28 cellular contexts compared by ENCODE assay signal in genomic region chr7:15778191-15778590, GRCh38.
"Had no signal": no experiment of that assay in that cellular context is flagged by ENCODE, and none has a peak within 500 bp of the region (broad histone marks: within the 10 kb centered on the region; RNA-seq: fewer than 3 reads in every experiment).

No MANE protein-coding gene starts in this region.

- H3K9me3 Mint-ChIP-seq: activated CD4-positive, alpha-beta T cell treated with anti-CD3 and anti-CD28 coated beads, Interleukin-2, amount 10 ng/mL, durations not matched to agents 24 days and 14 days; activated naive CD4-positive, alpha-beta T cell treated with anti-CD3 and anti-CD28 coated beads for 36 hours; type B pancreatic cell had no signal

- H3K36me3 ChIP-seq: brain microvascular endothelial cell, uterus, WERI-Rb-1 had no signal

- H3K27me3 Mint-ChIP-seq: activated CD4-positive, alpha-beta memory T cell treated with anti-CD3 and anti-CD28 coated beads for 36 hours; activated CD4-positive, alpha-beta T cell treated with anti-CD3 and anti-CD28 coated beads, Interleukin-2, amount 10 ng/mL, durations not matched to agents 24 days and 14 days; effector memory CD8-positive, alpha-beta T cell; memory B cell; naive thymus-derived CD4-positive, alpha-beta T cell; stimulated activated naive CD8-positive, alpha-beta T cell treated with anti-CD3 and anti-CD28 coated beads, Interleukin-15, amount 100 ng/mL, for 72 hours; type B pancreatic cell had no signal

- H3K4me3 ChIP-seq: coronary artery, uterus had no signal

- H3K4me1 Mint-ChIP-seq: activated CD4-positive, alpha-beta T cell treated with anti-CD3 and anti-CD28 coated beads, Interleukin-2, amount 10 ng/mL, durations not matched to agents 24 days and 14 days; memory B cell; stimulated activated effector memory CD8-positive, alpha-beta T cell treated with anti-CD3 and anti-CD28 coated beads, Interleukin-12 subunit alpha, Interleukin-12 subunit beta, amount 100 ng/mL, for 72 hours; stimulated activated naive CD8-positive, alpha-beta T cell treated with anti-CD3 and anti-CD28 coated beads, Interleukin-15, amount 100 ng/mL, for 72 hours had no signal

- ATAC-seq: effector memory CD8-positive, alpha-beta T cell; esophagus mucosa; naive thymus-derived CD4-positive, alpha-beta T cell; sciatic nerve; stimulated activated effector memory CD8-positive, alpha-beta T cell treated with anti-CD3 and anti-CD28 coated beads, Interleukin-12 subunit alpha, Interleukin-12 subunit beta, amount 100 ng/mL, for 72 hours; stimulated activated naive CD8-positive, alpha-beta T cell treated with anti-CD3 and anti-CD28 coated beads, Interleukin-15, amount 100 ng/mL, for 72 hours had no signal

- H3K4me1 ChIP-seq: uterus had no signal

- H3K27ac Mint-ChIP-seq: activated CD4-positive, alpha-beta memory T cell treated with anti-CD3 and anti-CD28 coated beads for 36 hours; activated CD4-positive, alpha-beta T cell treated with anti-CD3 and anti-CD28 coated beads, Interleukin-2, amount 10 ng/mL, durations not matched to agents 24 days and 14 days; activated naive CD4-positive, alpha-beta T cell treated with anti-CD3 and anti-CD28 coated beads for 36 hours; effector memory CD8-positive, alpha-beta T cell; memory B cell; naive thymus-derived CD4-positive, alpha-beta T cell; stimulated activated effector memory CD8-positive, alpha-beta T cell treated with anti-CD3 and anti-CD28 coated beads, Interleukin-12 subunit alpha, Interleukin-12 subunit beta, amount 100 ng/mL, for 72 hours; stimulated activated naive CD8-positive, alpha-beta T cell treated with anti-CD3 and anti-CD28 coated beads, Interleukin-15, amount 100 ng/mL, for 72 hours; type B pancreatic cell had no signal

- H3K36me3 Mint-ChIP-seq: activated CD4-positive, alpha-beta memory T cell treated with anti-CD3 and anti-CD28 coated beads for 36 hours; memory B cell; naive thymus-derived CD4-positive, alpha-beta T cell; stimulated activated effector memory CD8-positive, alpha-beta T cell treated with anti-CD3 and anti-CD28 coated beads, Interleukin-12 subunit alpha, Interleukin-12 subunit beta, amount 100 ng/mL, for 72 hours; type B pancreatic cell had no signal

- H3K27me3 ChIP-seq: brain microvascular endothelial cell, uterus had no signal

- DNase-seq: activated CD4-positive, alpha-beta memory T cell treated with anti-CD3 and anti-CD28 coated beads for 36 hours; activated CD4-positive, alpha-beta T cell treated with anti-CD3 and anti-CD28 coated beads, Interleukin-2, amount 10 ng/mL, durations not matched to agents 24 days and 14 days; activated CD4-positive, CD25-positive, alpha-beta regulatory T cell treated with anti-CD3 and anti-CD28 coated beads, Interleukin-2, amount 50 U/mL, for 72 hours; activated effector memory CD4-positive, alpha-beta T cell treated with anti-CD3 and anti-CD28 coated beads, Interleukin-2, amount 50 U/mL, for 16 hours; activated naive CD4-positive, alpha-beta T cell treated with anti-CD3 and anti-CD28 coated beads for 36 hours; activated T-cell treated with anti-CD3 and anti-CD28 coated beads, Interleukin-2, amount 50 U/mL, for 48 hours; amniotic stem cell; brain microvascular endothelial cell; effector memory CD8-positive, alpha-beta T cell; foreskin melanocyte; islet precursor cell; midbrain; naive thymus-derived CD4-positive, alpha-beta T cell; posterior cingulate gyrus; small intestine; stimulated activated CD4-positive, alpha-beta T cell treated with anti-CD3 and anti-CD28 coated beads, Interleukin-4, amount 100 ng/mL, for 24 hours; stimulated activated naive CD8-positive, alpha-beta T cell treated with anti-CD3 and anti-CD28 coated beads, Interleukin-15, amount 100 ng/mL, for 72 hours; substantia nigra; T-helper 1 cell; uterus; WERI-Rb-1 had no signal

- H3K4me3 Mint-ChIP-seq: activated CD4-positive, alpha-beta memory T cell treated with anti-CD3 and anti-CD28 coated beads for 36 hours; activated CD4-positive, alpha-beta T cell treated with anti-CD3 and anti-CD28 coated beads, Interleukin-2, amount 10 ng/mL, durations not matched to agents 24 days and 14 days; activated naive CD4-positive, alpha-beta T cell treated with anti-CD3 and anti-CD28 coated beads for 36 hours; effector memory CD8-positive, alpha-beta T cell; memory B cell; naive thymus-derived CD4-positive, alpha-beta T cell; neural crest cell; stimulated activated effector memory CD8-positive, alpha-beta T cell treated with anti-CD3 and anti-CD28 coated beads, Interleukin-12 subunit alpha, Interleukin-12 subunit beta, amount 100 ng/mL, for 72 hours; stimulated activated naive CD8-positive, alpha-beta T cell treated with anti-CD3 and anti-CD28 coated beads, Interleukin-15, amount 100 ng/mL, for 72 hours; type B pancreatic cell had no signal

- H3K27ac ChIP-seq: brain microvascular endothelial cell, coronary artery, uterus, WERI-Rb-1 had no signal

- H3K9me3 ChIP-seq: uterus had no signal
